In the genomic region with DNA sequence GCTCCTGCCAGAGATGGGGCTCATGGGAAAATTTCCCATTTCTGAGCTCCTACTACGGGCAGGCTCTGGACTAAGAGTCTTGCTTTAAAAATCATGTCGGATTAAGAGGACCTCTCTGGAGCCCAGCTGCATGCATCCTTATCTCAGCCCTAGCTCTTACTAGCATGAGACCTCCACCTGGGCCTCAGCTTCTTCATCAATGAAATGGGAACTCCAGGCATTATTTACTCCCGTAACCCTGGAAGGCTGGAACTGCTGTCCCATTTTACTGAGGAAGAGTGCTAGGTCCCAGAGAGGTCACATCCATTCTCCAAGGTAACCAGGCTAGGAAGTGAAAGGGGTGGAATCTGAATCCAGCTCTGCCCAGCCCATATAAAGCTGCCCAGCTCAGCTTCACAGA, we compare ENCODE assay signal across 16 cellular contexts. TPM values are rescaled to one million over a fixed set of nuclear protein-coding genes. Genes with fewer than 3 reads are reported as not detected.
"Had no signal": no experiment of that assay in that cellular context is flagged by ENCODE, and none has a peak within 500 bp of the region (broad histone marks: within the 10 kb centered on the region; RNA-seq: fewer than 3 reads in every experiment).

No MANE protein-coding gene starts in this region.

- DNase-seq: activated CD4-positive, alpha-beta memory T cell treated with anti-CD3 and anti-CD28 coated beads for 36 hours; activated CD4-positive, alpha-beta T cell treated with anti-CD3 and anti-CD28 coated beads for 1 hour; activated gamma-delta T cell; activated T-cell treated with anti-CD3 and anti-CD28 coated beads, Interleukin-2, amount 50 U/mL, for 48 hours; anterior cingulate cortex; heart right ventricle; left ventricle myocardium superior; mesendoderm; retina; T-helper 9 cell had no signal

- H3K27ac ChIP-seq: heart right ventricle, pancreas had no signal

- H3K36me3 ChIP-seq: heart right ventricle, pancreas had no signal

- H3K27me3 ChIP-seq: pancreas had no signal

- H3K4me3 ChIP-seq: heart right ventricle, pancreas, skin epidermis had no signal

- H3K36me3 Mint-ChIP-seq: activated CD4-positive, alpha-beta memory T cell treated with anti-CD3 and anti-CD28 coated beads for 36 hours; activated naive CD8-positive, alpha-beta T cell; stimulated activated effector memory CD8-positive, alpha-beta T cell treated with anti-CD3 and anti-CD28 coated beads, Interleukin-12 subunit alpha, Interleukin-12 subunit beta, amount 100 ng/mL, for 72 hours; type B pancreatic cell had no signal

- ATAC-seq: heart right ventricle; left ventricle myocardium superior; pancreas; stimulated activated effector memory CD8-positive, alpha-beta T cell treated with anti-CD3 and anti-CD28 coated beads, Interleukin-12 subunit alpha, Interleukin-12 subunit beta, amount 100 ng/mL, for 72 hours had no signal

- H3K27ac Mint-ChIP-seq: activated CD4-positive, alpha-beta memory T cell treated with anti-CD3 and anti-CD28 coated beads for 36 hours; activated naive CD8-positive, alpha-beta T cell; stimulated activated effector memory CD8-positive, alpha-beta T cell treated with anti-CD3 and anti-CD28 coated beads, Interleukin-12 subunit alpha, Interleukin-12 subunit beta, amount 100 ng/mL, for 72 hours; type B pancreatic cell had no signal

- H3K9me3 Mint-ChIP-seq: activated CD4-positive, alpha-beta memory T cell treated with anti-CD3 and anti-CD28 coated beads for 36 hours; stimulated activated effector memory CD8-positive, alpha-beta T cell treated with anti-CD3 and anti-CD28 coated beads, Interleukin-12 subunit alpha, Interleukin-12 subunit beta, amount 100 ng/mL, for 72 hours; type B pancreatic cell had no signal

- H3K4me1 ChIP-seq: pancreas had no signal

- H3K9me3 ChIP-seq: heart right ventricle, pancreas had no signal

- H3K4me3 Mint-ChIP-seq: activated CD4-positive, alpha-beta memory T cell treated with anti-CD3 and anti-CD28 coated beads for 36 hours; activated naive CD8-positive, alpha-beta T cell; stimulated activated effector memory CD8-positive, alpha-beta T cell treated with anti-CD3 and anti-CD28 coated beads, Interleukin-12 subunit alpha, Interleukin-12 subunit beta, amount 100 ng/mL, for 72 hours; type B pancreatic cell had no signal

RNA-seq across cellular contexts. Expression of gene COL8A2, which starts 6.2 kb away (rescaled TPM):
- total RNA-seq: activated CD4-positive, alpha-beta memory T cell treated with anti-CD3 and anti-CD28 coated beads for 36 hours had no signal
- polyA plus RNA-seq: neural cell had no signal

RNA-seq across cellular contexts. Expression of gene TEKT2, which starts 34.9 kb away (rescaled TPM):
- total RNA-seq: activated CD4-positive, alpha-beta memory T cell treated with anti-CD3 and anti-CD28 coated beads for 36 hours; heart right ventricle; left ventricle myocardium superior had no signal
